15 cellular contexts compared by ENCODE assay signal in the genomic region with DNA sequence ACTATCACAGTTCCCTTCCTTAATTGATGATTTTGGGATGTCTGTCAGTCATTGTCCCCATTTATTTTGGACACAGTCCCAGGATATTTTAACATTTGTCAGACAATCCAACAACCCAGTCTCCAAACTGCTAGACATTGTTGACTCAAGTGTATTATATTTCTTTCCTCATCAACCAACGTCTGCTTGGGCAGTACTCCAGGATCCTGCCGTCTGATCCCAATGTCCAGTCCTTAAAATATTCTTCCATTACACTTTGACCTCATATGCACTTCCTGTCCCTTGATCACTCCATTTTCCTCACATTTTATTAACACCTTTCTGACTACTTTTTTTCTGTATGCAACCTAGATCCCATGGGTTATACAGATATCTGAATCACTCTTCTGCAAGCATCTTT.
"Had no signal": no experiment of that assay in that cellular context is flagged by ENCODE, and none has a peak within 500 bp of the region (broad histone marks: within the 10 kb centered on the region; RNA-seq: fewer than 3 reads in every experiment).

No MANE protein-coding gene starts in this region.

- H3K4me3 ChIP-seq: coronary artery, mucosa of descending colon, right lobe of liver, smooth muscle cell, testis had no signal

- H3K4me1 ChIP-seq: right lobe of liver, testis had no signal

- FAIRE-seq: endometrium had no signal

- H3K27ac ChIP-seq: brain microvascular endothelial cell, coronary artery, right lobe of liver, testis had no signal

- DNase-seq: activated B cell treated with CpG ODN at 0.5 μM for 24 hours; activated CD4-positive, alpha-beta memory T cell treated with anti-CD3 and anti-CD28 coated beads, Interleukin-2, amount 10 ng/mL, durations not matched to agents 7 days and 5 days; activated CD4-positive, alpha-beta T cell treated with anti-CD3 and anti-CD28 coated beads for 4 hours; activated CD8-positive, alpha-beta memory T cell treated with anti-CD3 and anti-CD28 coated beads, Interleukin-2, amount 10 ng/mL, durations not matched to agents 7 days and 5 days; activated naive CD4-positive, alpha-beta T cell; brain microvascular endothelial cell; erythroblast; mucosa of descending colon; naive thymus-derived CD4-positive, alpha-beta T cell; right lobe of liver; stimulated activated CD4-positive, alpha-beta T cell treated with anti-CD3 and anti-CD28 coated beads, Interleukin-4, amount 100 ng/mL, for 1 hour; testis had no signal

- H3K27me3 ChIP-seq: brain microvascular endothelial cell, right lobe of liver, testis had no signal

- ATAC-seq: activated CD8-positive, alpha-beta memory T cell treated with anti-CD3 and anti-CD28 coated beads, Interleukin-2, amount 10 ng/mL, durations not matched to agents 7 days and 5 days; mucosa of descending colon; naive thymus-derived CD4-positive, alpha-beta T cell; right lobe of liver had no signal

- H3K36me3 ChIP-seq: brain microvascular endothelial cell, right lobe of liver had no signal

- H3K9me3 ChIP-seq: mucosa of descending colon, right lobe of liver, testis had no signal
